In genomic region chr9:73900-74525, GRCh38 we compare ENCODE assay signal across 8 cellular contexts. TPM values are rescaled to one million over a fixed set of nuclear protein-coding genes. Genes with fewer than 3 reads are reported as not detected.
A peak's percentile ranks its signal among the peaks of the same experiment; 100 is the strongest.
DNase-seq lines count a peak whose midpoint lies in the region; ATAC-seq and TF ChIP-seq lines count a peak whose summit lies in the region.
"Not testable (repeated sequence)": the region's sequence is repeated elsewhere in the genome, so short reads cannot be mapped to it uniquely, and the experiment has no call there.

No MANE protein-coding gene starts in this region.

- not testable (repeated sequence) for H3K4me1 ChIP-seq in naive thymus-derived CD4-positive, alpha-beta T cell (ENCODE audit: control insufficient read depth in 2 of 2, insufficient read depth in 2 of 2, low read length in 2 of 2); vagina

- POLR2A ChIA-PET in activated naive CD8-positive, alpha-beta T cell treated with anti-CD3 and anti-CD28 coated beads, Interleukin-2, amount 10 ng/mL, durations not matched to agents 7 days and 5 days (lab: Charles Lee); naive thymus-derived CD4-positive, alpha-beta T cell (lab: Charles Lee): not testable (repeated sequence)

- not testable (repeated sequence) for H3K27me3 ChIP-seq in naive thymus-derived CD4-positive, alpha-beta T cell (ENCODE audit: control insufficient read depth in 2 of 2, insufficient read depth in 2 of 2, low read length in 2 of 2); vagina

- H3K9me3 ChIP-seq in T-helper 17 cell (ENCODE audit: control insufficient read depth, low read length, poor library complexity, severe bottlenecking); naive thymus-derived CD4-positive, alpha-beta T cell (ENCODE audit: control insufficient read depth in 2 of 3, low read length in 3 of 3); vagina: not testable (repeated sequence)

- H3K36me3 Mint-ChIP-seq in T-helper 17 cell (ENCODE audit: low read depth); activated naive CD8-positive, alpha-beta T cell treated with anti-CD3 and anti-CD28 coated beads, Interleukin-2, amount 10 ng/mL, durations not matched to agents 7 days and 5 days; endothelial cell (ENCODE audit: low read depth, unreplicated experiment); naive thymus-derived CD4-positive, alpha-beta T cell: not testable (repeated sequence)

- H3K9me3 Mint-ChIP-seq in activated naive CD8-positive, alpha-beta T cell treated with anti-CD3 and anti-CD28 coated beads, Interleukin-2, amount 10 ng/mL, durations not matched to agents 7 days and 5 days; endothelial cell (ENCODE audit: unreplicated experiment); naive thymus-derived CD4-positive, alpha-beta T cell: not testable (repeated sequence)

- DNase-seq in T-helper 17 cell; activated naive CD8-positive, alpha-beta T cell treated with anti-CD3 and anti-CD28 coated beads, Interleukin-2, amount 10 ng/mL, durations not matched to agents 7 days and 5 days; endothelial cell (ENCODE audit: low spot score); naive thymus-derived CD4-positive, alpha-beta T cell; sciatic nerve (ENCODE audit: low spot score); vagina (ENCODE audit: extremely low spot score in 2 of 2): not testable (repeated sequence)

- intact Hi-C loops in naive thymus-derived CD4-positive, alpha-beta T cell (cut with micrococcal nuclease); sciatic nerve (cut with DNase I); vagina (cut with DNase I): not testable (repeated sequence)

- H3K4me1 Mint-ChIP-seq in T-helper 17 cell; activated naive CD8-positive, alpha-beta T cell treated with anti-CD3 and anti-CD28 coated beads, Interleukin-2, amount 10 ng/mL, durations not matched to agents 7 days and 5 days; endothelial cell (ENCODE audit: unreplicated experiment): not testable (repeated sequence)
- peaks cover 0 to 10% (median 4%) of the 10 kb centered on the region in 7 donors for H3K4me1 Mint-ChIP-seq in naive thymus-derived CD4-positive, alpha-beta T cell

- TF ChIP-seq CTCF in endothelial cell (IDR thresholded peaks at IDR 0.05; ENCODE audit: unreplicated experiment); vagina (IDR thresholded peaks at IDR 0.05): not testable (repeated sequence)

- H3K4me3 Mint-ChIP-seq in T-helper 17 cell = peak overlapping the region; percentile 74
- peak overlapping the region; percentile 64 for H3K4me3 Mint-ChIP-seq in activated naive CD8-positive, alpha-beta T cell treated with anti-CD3 and anti-CD28 coated beads, Interleukin-2, amount 10 ng/mL, durations not matched to agents 7 days and 5 days
- H3K4me3 Mint-ChIP-seq in endothelial cell (ENCODE audit: unreplicated experiment) = peak overlapping the region; percentile 88
- H3K4me3 Mint-ChIP-seq in naive thymus-derived CD4-positive, alpha-beta T cell = peak overlapping the region in 9 of 10 donors; percentile 59 to 81 (median 73)

- H3K27ac Mint-ChIP-seq in T-helper 17 cell; activated naive CD8-positive, alpha-beta T cell treated with anti-CD3 and anti-CD28 coated beads, Interleukin-2, amount 10 ng/mL, durations not matched to agents 7 days and 5 days; naive thymus-derived CD4-positive, alpha-beta T cell: not testable (repeated sequence)
- peak overlapping the region; percentile 84 for H3K27ac Mint-ChIP-seq in endothelial cell (ENCODE audit: unreplicated experiment)

- H3K27me3 Mint-ChIP-seq in T-helper 17 cell; endothelial cell (ENCODE audit: unreplicated experiment): not testable (repeated sequence)
- peaks cover 19% of the 10 kb centered on the region for H3K27me3 Mint-ChIP-seq in activated naive CD8-positive, alpha-beta T cell treated with anti-CD3 and anti-CD28 coated beads, Interleukin-2, amount 10 ng/mL, durations not matched to agents 7 days and 5 days
- peaks cover 0 to 33% (median 10%) of the 10 kb centered on the region in 5 donors for H3K27me3 Mint-ChIP-seq in naive thymus-derived CD4-positive, alpha-beta T cell

- not testable (repeated sequence) for H3K27ac ChIP-seq in naive thymus-derived CD4-positive, alpha-beta T cell (ENCODE audit: low read depth, low read length)
- peak overlapping the region; percentile 33 for H3K27ac ChIP-seq in vagina

- ATAC-seq in T-helper 17 cell (peak; percentile 8), sciatic nerve (peak; percentile 76)
- not testable (repeated sequence) for ATAC-seq in activated naive CD8-positive, alpha-beta T cell treated with anti-CD3 and anti-CD28 coated beads, Interleukin-2, amount 10 ng/mL, durations not matched to agents 7 days and 5 days (ENCODE audit: low read depth); naive thymus-derived CD4-positive, alpha-beta T cell

- CTCF ChIA-PET in naive thymus-derived CD4-positive, alpha-beta T cell (lab: Charles Lee) = not testable (repeated sequence)

- not testable (repeated sequence) for H3K36me3 ChIP-seq in naive thymus-derived CD4-positive, alpha-beta T cell (ENCODE audit: control insufficient read depth in 2 of 3, insufficient read depth in 3 of 3, low read length in 3 of 3); vagina

- not testable (repeated sequence) for TF ChIP-seq POLR2A in vagina (IDR thresholded peaks at IDR 0.05)

- H3K4me3 ChIP-seq in GM08714 (ENCODE audit: low read length) (peak overlapping the region; percentile 54; the same call in 1 of the 2 replicates), iPS-11a (ENCODE audit: low read depth, low read length) (peak overlapping the region; percentile 8), vagina (peak overlapping the region; percentile 31 to 52)
- not testable (repeated sequence) for H3K4me3 ChIP-seq in naive thymus-derived CD4-positive, alpha-beta T cell (ENCODE audit: low read length)

RNA-seq across cellular contexts. Expression of gene FOXD4, which starts 44.2 kb away (rescaled TPM):
- total RNA-seq in T-helper 17 cell = not detected
- under 1 TPM; 0.17 to 0.22 TPM for total RNA-seq in activated naive CD8-positive, alpha-beta T cell treated with anti-CD3 and anti-CD28 coated beads, Interleukin-2, amount 10 ng/mL, durations not matched to agents 7 days and 5 days
- 0.49 TPM for total RNA-seq in endothelial cell (ENCODE audit: unreplicated experiment)
- under 1 TPM in 3 of 5 experiments, not detected in 2; 0.22 to 0.38 (median 0.27) TPM for total RNA-seq in naive thymus-derived CD4-positive, alpha-beta T cell
- polyA plus RNA-seq in naive thymus-derived CD4-positive, alpha-beta T cell = under 1 TPM; 0.09 to 0.12 TPM
- total RNA-seq in sciatic nerve = 0.45 TPM
- total RNA-seq in vagina = not detected

RNA-seq across cellular contexts. Expression of gene WASHC1, which starts 44.8 kb away (rescaled TPM):
- total RNA-seq in T-helper 17 cell (10 to 100 TPM; 18.8 to 19.4 TPM), endothelial cell (ENCODE audit: unreplicated experiment) (21.7 TPM), sciatic nerve (13.3 TPM), vagina (7.6 TPM)
- total RNA-seq in activated naive CD8-positive, alpha-beta T cell treated with anti-CD3 and anti-CD28 coated beads, Interleukin-2, amount 10 ng/mL, durations not matched to agents 7 days and 5 days = 10 to 100 TPM; 26.6 to 27.4 TPM
- total RNA-seq in naive thymus-derived CD4-positive, alpha-beta T cell = 10 to 100 TPM; 17.1 to 41.9 (median 24.9) TPM
- polyA plus RNA-seq in naive thymus-derived CD4-positive, alpha-beta T cell = 1 to 10 TPM; 1.4 to 1.5 TPM
